ENCODE assay signal across 1 cellular context in the genomic region with DNA sequence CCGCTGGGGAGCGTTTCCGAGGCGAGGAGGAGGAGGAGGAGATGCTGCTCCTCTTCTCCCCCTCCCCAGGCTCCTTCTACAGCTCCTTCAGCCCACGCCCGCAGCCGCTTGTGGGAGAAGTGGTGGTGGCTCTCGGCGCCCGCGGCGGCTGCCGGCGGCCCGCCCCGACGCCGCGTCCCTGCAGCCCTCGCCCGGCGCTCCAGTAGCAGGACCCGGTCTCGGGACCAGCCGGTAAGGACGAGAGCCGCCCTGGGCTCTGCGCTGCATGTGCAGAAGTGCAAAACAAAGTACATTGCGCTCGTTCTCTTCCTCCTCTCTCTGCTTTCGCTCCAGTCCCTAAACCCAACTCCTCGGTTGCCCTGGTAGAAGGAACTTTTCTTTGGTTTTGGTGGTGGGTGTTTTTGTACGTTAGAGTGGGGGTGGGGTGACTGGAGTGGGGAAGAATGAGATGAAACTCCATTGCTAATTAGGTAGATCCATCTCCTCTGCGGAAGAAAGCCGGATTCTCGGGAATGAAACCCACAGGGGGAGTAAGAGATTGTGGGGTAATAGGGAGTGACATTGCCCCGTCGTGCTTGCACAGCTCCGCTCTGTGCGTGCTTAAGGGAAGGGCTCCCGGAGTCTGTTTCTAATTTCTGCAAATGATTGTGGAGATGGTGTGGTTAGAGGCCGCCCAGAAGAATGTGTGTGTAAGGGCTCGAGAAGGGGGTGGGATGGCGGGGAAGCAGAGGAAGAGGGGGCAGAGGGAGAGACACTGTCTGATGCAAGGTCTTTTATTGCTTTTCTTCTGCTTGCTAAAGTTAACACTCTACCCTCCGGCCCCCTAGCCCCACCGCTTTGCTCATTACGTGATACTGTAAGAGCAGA.
TF ChIP-seq lines count a peak whose summit lies in the region.

No MANE protein-coding gene starts in this region.

TF ChIP-seq in SK-N-SH, 30 proteins besides CTCF, POLR2A, EP300 and RAD21 (continued from another document):
- TF ChIP-seq GABPA (IDR thresholded peaks at IDR 0.05; ENCODE audit: low read depth) (no peak), GATA2 (CRISPR knock-in tag; IDR thresholded peaks at IDR 0.05) (peak; percentile 19), TEAD4 (IDR thresholded peaks at IDR 0.05; ENCODE audit: borderline replicate concordance, insufficient read depth) (0 out of 2 replicates have a peak, but pooled peaks have one; percentile 43), TAF1 (IDR thresholded peaks at IDR 0.05; ENCODE audit: borderline replicate concordance, low read depth, low read length) (0 out of 2 replicates have a peak, but pooled peaks have one; percentile 11), SIN3A (IDR thresholded peaks at IDR 0.05; ENCODE audit: borderline replicate concordance, low read depth, low read length) (peak; percentile 75), FOXJ3 (CRISPR knock-in tag; IDR thresholded peaks at IDR 0.05) (no peak), ELF1 (IDR thresholded peaks at IDR 0.05) (peak; percentile 28; the same call in 1 of the 2 replicates), RXRA (IDR thresholded peaks at IDR 0.05; ENCODE audit: borderline replicate concordance, low read depth) (no peak), POLR2AphosphoS5 (IDR thresholded peaks at IDR 0.05; ENCODE audit: low read depth, low read length) (peak; percentile 67), NRF1 (IDR thresholded peaks at IDR 0.05; ENCODE audit: low read depth, low read length) (no peak), FOSL2 (IDR thresholded peaks at IDR 0.05; ENCODE audit: borderline replicate concordance, low read depth) (no peak), SMC3 (IDR thresholded peaks at IDR 0.05; ENCODE audit: low read depth, low read length) (no peak; the same call in 1 of the 2 replicates), CHD2 (IDR thresholded peaks at IDR 0.05; ENCODE audit: low read length, partially characterized antibody) (no peak), FOXM1 (IDR thresholded peaks at IDR 0.05; ENCODE audit: low read depth) (no peak), RCOR1 (IDR thresholded peaks at IDR 0.05; ENCODE audit: low read length) (peak; percentile 58), EZH2phosphoT487 (IDR thresholded peaks at IDR 0.05; ENCODE audit: borderline replicate concordance, low read depth) (no peak), TCF12 (IDR thresholded peaks at IDR 0.05) (peak; percentile 92), YY1 (IDR thresholded peaks at IDR 0.05; ENCODE audit: low read depth) (no peak), MXI1 (IDR thresholded peaks at IDR 0.05; ENCODE audit: low read depth, low read length) (peak; percentile 47; the same call in 1 of the 2 replicates), MEF2A (IDR thresholded peaks at IDR 0.05; ENCODE audit: borderline replicate concordance, low read depth) (no peak)
- TF ChIP-seq, protein P1, sequence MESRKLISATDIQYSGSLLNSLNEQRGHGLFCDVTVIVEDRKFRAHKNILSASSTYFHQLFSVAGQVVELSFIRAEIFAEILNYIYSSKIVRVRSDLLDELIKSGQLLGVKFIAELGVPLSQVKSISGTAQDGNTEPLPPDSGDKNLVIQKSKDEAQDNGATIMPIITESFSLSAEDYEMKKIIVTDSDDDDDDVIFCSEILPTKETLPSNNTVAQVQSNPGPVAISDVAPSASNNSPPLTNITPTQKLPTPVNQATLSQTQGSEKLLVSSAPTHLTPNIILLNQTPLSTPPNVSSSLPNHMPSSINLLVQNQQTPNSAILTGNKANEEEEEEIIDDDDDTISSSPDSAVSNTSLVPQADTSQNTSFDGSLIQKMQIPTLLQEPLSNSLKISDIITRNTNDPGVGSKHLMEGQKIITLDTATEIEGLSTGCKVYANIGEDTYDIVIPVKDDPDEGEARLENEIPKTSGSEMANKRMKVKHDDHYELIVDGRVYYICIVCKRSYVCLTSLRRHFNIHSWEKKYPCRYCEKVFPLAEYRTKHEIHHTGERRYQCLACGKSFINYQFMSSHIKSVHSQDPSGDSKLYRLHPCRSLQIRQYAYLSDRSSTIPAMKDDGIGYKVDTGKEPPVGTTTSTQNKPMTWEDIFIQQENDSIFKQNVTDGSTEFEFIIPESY (IDR thresholded peaks at IDR 0.05; ENCODE audit: borderline replicate concordance, low read depth), result no peak
- TF ChIP-seq, protein P2, sequence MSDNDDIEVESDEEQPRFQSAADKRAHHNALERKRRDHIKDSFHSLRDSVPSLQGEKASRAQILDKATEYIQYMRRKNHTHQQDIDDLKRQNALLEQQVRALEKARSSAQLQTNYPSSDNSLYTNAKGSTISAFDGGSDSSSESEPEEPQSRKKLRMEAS (IDR thresholded peaks at IDR 0.05; ENCODE audit: low read depth), result no peak; the same call in 1 of the 2 replicates
- TF ChIP-seq, protein P3, sequence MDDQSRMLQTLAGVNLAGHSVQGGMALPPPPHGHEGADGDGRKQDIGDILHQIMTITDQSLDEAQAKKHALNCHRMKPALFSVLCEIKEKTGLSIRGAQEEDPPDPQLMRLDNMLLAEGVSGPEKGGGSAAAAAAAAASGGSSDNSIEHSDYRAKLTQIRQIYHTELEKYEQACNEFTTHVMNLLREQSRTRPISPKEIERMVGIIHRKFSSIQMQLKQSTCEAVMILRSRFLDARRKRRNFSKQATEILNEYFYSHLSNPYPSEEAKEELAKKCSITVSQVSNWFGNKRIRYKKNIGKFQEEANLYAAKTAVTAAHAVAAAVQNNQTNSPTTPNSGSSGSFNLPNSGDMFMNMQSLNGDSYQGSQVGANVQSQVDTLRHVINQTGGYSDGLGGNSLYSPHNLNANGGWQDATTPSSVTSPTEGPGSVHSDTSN (IDR thresholded peaks at IDR 0.05), result peak; percentile 51; the same call in 1 of the 2 replicates
- TF ChIP-seq, protein P4, sequence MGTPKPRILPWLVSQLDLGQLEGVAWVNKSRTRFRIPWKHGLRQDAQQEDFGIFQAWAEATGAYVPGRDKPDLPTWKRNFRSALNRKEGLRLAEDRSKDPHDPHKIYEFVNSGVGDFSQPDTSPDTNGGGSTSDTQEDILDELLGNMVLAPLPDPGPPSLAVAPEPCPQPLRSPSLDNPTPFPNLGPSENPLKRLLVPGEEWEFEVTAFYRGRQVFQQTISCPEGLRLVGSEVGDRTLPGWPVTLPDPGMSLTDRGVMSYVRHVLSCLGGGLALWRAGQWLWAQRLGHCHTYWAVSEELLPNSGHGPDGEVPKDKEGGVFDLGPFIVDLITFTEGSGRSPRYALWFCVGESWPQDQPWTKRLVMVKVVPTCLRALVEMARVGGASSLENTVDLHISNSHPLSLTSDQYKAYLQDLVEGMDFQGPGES (IDR thresholded peaks at IDR 0.05; ENCODE audit: low read depth, low read length), result no peak
- TF ChIP-seq, protein P5, sequence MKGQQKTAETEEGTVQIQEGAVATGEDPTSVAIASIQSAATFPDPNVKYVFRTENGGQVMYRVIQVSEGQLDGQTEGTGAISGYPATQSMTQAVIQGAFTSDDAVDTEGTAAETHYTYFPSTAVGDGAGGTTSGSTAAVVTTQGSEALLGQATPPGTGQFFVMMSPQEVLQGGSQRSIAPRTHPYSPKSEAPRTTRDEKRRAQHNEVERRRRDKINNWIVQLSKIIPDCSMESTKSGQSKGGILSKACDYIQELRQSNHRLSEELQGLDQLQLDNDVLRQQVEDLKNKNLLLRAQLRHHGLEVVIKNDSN (IDR thresholded peaks at IDR 0.05; ENCODE audit: borderline replicate concordance, low read depth), result no peak
- TF ChIP-seq, protein P6, sequence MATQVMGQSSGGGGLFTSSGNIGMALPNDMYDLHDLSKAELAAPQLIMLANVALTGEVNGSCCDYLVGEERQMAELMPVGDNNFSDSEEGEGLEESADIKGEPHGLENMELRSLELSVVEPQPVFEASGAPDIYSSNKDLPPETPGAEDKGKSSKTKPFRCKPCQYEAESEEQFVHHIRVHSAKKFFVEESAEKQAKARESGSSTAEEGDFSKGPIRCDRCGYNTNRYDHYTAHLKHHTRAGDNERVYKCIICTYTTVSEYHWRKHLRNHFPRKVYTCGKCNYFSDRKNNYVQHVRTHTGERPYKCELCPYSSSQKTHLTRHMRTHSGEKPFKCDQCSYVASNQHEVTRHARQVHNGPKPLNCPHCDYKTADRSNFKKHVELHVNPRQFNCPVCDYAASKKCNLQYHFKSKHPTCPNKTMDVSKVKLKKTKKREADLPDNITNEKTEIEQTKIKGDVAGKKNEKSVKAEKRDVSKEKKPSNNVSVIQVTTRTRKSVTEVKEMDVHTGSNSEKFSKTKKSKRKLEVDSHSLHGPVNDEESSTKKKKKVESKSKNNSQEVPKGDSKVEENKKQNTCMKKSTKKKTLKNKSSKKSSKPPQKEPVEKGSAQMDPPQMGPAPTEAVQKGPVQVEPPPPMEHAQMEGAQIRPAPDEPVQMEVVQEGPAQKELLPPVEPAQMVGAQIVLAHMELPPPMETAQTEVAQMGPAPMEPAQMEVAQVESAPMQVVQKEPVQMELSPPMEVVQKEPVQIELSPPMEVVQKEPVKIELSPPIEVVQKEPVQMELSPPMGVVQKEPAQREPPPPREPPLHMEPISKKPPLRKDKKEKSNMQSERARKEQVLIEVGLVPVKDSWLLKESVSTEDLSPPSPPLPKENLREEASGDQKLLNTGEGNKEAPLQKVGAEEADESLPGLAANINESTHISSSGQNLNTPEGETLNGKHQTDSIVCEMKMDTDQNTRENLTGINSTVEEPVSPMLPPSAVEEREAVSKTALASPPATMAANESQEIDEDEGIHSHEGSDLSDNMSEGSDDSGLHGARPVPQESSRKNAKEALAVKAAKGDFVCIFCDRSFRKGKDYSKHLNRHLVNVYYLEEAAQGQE (IDR thresholded peaks at IDR 0.05; ENCODE audit: low read depth, low read length), result no peak
- TF ChIP-seq, protein P7, sequence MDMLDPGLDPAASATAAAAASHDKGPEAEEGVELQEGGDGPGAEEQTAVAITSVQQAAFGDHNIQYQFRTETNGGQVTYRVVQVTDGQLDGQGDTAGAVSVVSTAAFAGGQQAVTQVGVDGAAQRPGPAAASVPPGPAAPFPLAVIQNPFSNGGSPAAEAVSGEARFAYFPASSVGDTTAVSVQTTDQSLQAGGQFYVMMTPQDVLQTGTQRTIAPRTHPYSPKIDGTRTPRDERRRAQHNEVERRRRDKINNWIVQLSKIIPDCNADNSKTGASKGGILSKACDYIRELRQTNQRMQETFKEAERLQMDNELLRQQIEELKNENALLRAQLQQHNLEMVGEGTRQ (IDR thresholded peaks at IDR 0.05; ENCODE audit: borderline replicate concordance, low read depth, low read length), result no peak
